9 cellular contexts compared by ENCODE assay signal in the genomic region with DNA sequence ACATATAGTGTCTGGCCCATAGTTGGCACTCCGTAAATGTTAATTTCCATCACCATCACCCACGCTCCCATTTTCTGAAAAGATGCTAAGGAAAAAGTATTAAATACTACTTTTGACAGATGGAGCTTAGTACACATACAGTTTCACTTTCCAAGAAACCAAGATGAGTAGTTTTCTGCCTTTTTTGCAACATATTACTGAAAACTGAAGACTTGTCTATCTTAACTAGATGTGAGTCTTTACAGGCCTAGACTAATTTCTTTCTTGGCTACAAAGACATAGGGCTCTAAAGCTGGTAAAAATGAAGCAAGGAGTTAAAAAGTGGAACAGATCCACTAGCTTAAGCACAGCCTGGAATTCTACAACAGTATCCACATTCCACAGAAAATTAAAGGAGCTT.
"Had no signal": no experiment of that assay in that cellular context is flagged by ENCODE, and none has a peak within 500 bp of the region (broad histone marks: within the 10 kb centered on the region; RNA-seq: fewer than 3 reads in every experiment).

No MANE protein-coding gene starts in this region.

- H2AFZ ChIP-seq: GM23248 had no signal

- H3K9ac ChIP-seq: GM23248 had no signal

- FAIRE-seq: HTR-8/SVneo, K562 had no signal

- DNase-seq: GM23248, GOT3, H7, HFFc6, IMR-90 had no signal

- H3K27ac Mint-ChIP-seq: HFFc6 had no signal

- H3K9me3 Mint-ChIP-seq: HFFc6 had no signal

- H3K27ac ChIP-seq: GM23248 had no signal

- H3K9me3 ChIP-seq: HAP-1 had no signal

- ATAC-seq: HCT116, K562 had no signal

- H3K4me1 ChIP-seq: HAP-1 had no signal

- H3K4me3 ChIP-seq: GM23248, HAP-1, K562 had no signal

- H3K4me3 Mint-ChIP-seq: HFFc6 had no signal

- H3K36me3 ChIP-seq: HAP-1 had no signal
